In genomic region chr1:223471566-223471965, GRCh38 we compare ENCODE assay signal across 3 cellular contexts.
"Had no signal": no experiment of that assay in that cellular context is flagged by ENCODE, and none has a peak within 500 bp of the region (broad histone marks: within the 10 kb centered on the region; RNA-seq: fewer than 3 reads in every experiment).

No MANE protein-coding gene starts in this region.

- DNase-seq: GDM1, GF-D8 had no signal

- ATAC-seq: GM12878 had no signal

- H3K4me3 ChIP-seq: GM12878 had no signal
